ENCODE assay signal across 18 cellular contexts in the genomic region with DNA sequence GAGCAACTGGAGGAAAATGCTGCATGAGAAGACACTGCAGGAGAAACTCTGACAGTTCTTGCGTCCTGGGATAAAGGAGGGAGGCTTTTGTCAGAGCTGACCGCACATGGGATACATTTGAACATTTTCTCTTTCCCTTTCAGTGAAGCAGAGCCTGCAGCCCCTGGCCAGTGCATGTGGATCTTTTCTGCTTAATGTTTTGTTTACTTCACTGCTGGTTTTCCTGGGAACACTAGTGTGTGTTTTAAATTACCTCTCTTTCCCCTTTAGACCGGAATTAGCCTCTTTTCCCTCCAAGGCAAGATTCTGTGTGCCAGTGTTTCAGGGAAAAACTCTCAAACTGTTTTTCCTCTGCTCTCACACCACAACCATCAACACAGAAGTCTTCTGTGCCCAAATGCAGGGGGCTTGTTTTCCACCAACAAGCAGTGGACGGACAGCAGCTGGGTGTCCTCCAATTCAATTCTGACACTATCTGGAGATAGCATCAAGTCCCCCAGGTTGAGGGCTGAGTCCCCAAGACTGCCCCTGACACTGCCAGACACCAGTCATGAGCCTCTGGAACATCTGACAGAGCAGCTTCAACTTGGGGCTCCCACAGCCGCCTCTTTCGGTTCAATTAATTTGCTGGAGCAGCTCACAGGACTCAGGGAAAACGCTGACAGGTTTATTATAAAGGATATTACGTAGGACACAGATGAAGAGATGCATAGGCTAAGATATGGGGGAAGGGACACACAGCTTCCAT.
DNase-seq lines count a peak whose midpoint lies in the region; TF ChIP-seq lines count a peak whose summit lies in the region.
"Had no signal": no experiment of that assay in that cellular context is flagged by ENCODE, and none has a peak within 500 bp of the region (broad histone marks: within the 10 kb centered on the region; RNA-seq: fewer than 3 reads in every experiment).

No MANE protein-coding gene starts in this region.

- H3K4me2 ChIP-seq in neural progenitor cell: no peak overlapping the region

- no peaks in the 10 kb centered on the region for H4K20me1 ChIP-seq in neural progenitor cell (ENCODE audit: low read depth)

- H2AFZ ChIP-seq in neural progenitor cell (replicated peaks): peak overlapping the region; percentile 90

- H3K4me3 ChIP-seq in neural progenitor cell: no peak overlapping the region
- H3K4me3 ChIP-seq: left lung, SJSA1, stomach had no signal

- TF ChIP-seq CTCF in neural progenitor cell (IDR thresholded peaks at IDR 0.05) (no peak), type B pancreatic cell (conservative IDR thresholded peaks at IDR 0.05) (no peak)

- H3K27ac Mint-ChIP-seq in neural progenitor cell (peak overlapping the region; percentile 7), type B pancreatic cell (peak overlapping the region; percentile 66)
- H3K27ac Mint-ChIP-seq: CD8-positive, alpha-beta T cell had no signal

- H3K4me3 Mint-ChIP-seq in neural progenitor cell (no peak overlapping the region), type B pancreatic cell (peak overlapping the region; percentile 20)
- H3K4me3 Mint-ChIP-seq: CD8-positive, alpha-beta T cell had no signal

- H3K36me3 Mint-ChIP-seq in neural progenitor cell (no peaks in the 10 kb centered on the region), type B pancreatic cell (no peaks in the 10 kb centered on the region)
- H3K36me3 Mint-ChIP-seq: CD8-positive, alpha-beta T cell had no signal

- peaks cover 6% of the 10 kb centered on the region for H3F3A ChIP-seq in neural progenitor cell (ENCODE audit: low read depth)

- H3K9me3 ChIP-seq in neural progenitor cell (ENCODE audit: low read depth): no peaks in the 10 kb centered on the region
- H3K9me3 ChIP-seq: left lung, SJSA1, stomach had no signal

- no peak overlapping the region for H3K9ac ChIP-seq in neural progenitor cell

- H3K36me3 ChIP-seq in neural progenitor cell: no peaks in the 10 kb centered on the region
- H3K36me3 ChIP-seq: left lung, SJSA1, stomach had no signal

- H3K27me3 Mint-ChIP-seq in neural progenitor cell (ENCODE audit: insufficient read depth, low read depth) (peaks cover 4% of the 10 kb centered on the region), type B pancreatic cell (no peaks in the 10 kb centered on the region)

- no peaks in the 10 kb centered on the region for H3K79me2 ChIP-seq in neural progenitor cell (ENCODE audit: low read depth)

- H3K9me3 Mint-ChIP-seq in neural progenitor cell: no peaks in the 10 kb centered on the region
- H3K9me3 Mint-ChIP-seq in type B pancreatic cell: no peaks in the 10 kb centered on the region
- H3K9me3 Mint-ChIP-seq: CD8-positive, alpha-beta T cell had no signal

- H3K27ac ChIP-seq in caudate nucleus (ENCODE audit: low read depth, low read length) (peak overlapping the region; percentile 60), neural progenitor cell (no peak overlapping the region)
- H3K27ac ChIP-seq: left lung, SJSA1 had no signal

- H3K4me1 Mint-ChIP-seq in neural progenitor cell (peaks cover 41% of the 10 kb centered on the region), type B pancreatic cell (ENCODE audit: unreplicated experiment) (peaks cover 43% of the 10 kb centered on the region)

- H3K4me1 ChIP-seq in neural progenitor cell: peaks cover 20% of the 10 kb centered on the region
- H3K4me1 ChIP-seq: left lung had no signal

- no peaks in the 10 kb centered on the region for H3K27me3 ChIP-seq in neural progenitor cell
- H3K27me3 ChIP-seq: left lung, SJSA1, stomach had no signal

- DNase-seq in caudate nucleus (lab: John Stamatoyannopoulos, UW) (peak in 7 of 61 donors; percentile 17 to 44 (median 27)), inferior parietal cortex (ENCODE audit: extremely low spot score) (peak; percentile 30), neural progenitor cell (ENCODE audit: low spot score) (no peak), type B pancreatic cell (ENCODE audit: extremely low spot score, unreplicated experiment) (no peak), DMS 273 treated with DMSO at 0.1 percent for 48 hours (lab: John Stamatoyannopoulos, UW) (no peak), mesenteric fat pad (ENCODE audit: low spot score) (no peak), DMS114 treated with DMSO at 0.1 percent for 48 hours (lab: John Stamatoyannopoulos, UW; ENCODE audit: unreplicated experiment) (no peak)
- DNase-seq: activated effector memory CD4-positive, alpha-beta T cell treated with Interleukin-2 at 50 U/mL for 16 hours; CD8-positive, alpha-beta T cell; cortex of kidney; DMS53; GF-D8; glutamatergic neuron; left lung; NCI-H1417 treated with DMSO at 0.1 percent for 48 hours; stomach; T-helper 2 cell had no signal
